Comparison of ENCODE assay signal across 21 cellular contexts in the genomic region with DNA sequence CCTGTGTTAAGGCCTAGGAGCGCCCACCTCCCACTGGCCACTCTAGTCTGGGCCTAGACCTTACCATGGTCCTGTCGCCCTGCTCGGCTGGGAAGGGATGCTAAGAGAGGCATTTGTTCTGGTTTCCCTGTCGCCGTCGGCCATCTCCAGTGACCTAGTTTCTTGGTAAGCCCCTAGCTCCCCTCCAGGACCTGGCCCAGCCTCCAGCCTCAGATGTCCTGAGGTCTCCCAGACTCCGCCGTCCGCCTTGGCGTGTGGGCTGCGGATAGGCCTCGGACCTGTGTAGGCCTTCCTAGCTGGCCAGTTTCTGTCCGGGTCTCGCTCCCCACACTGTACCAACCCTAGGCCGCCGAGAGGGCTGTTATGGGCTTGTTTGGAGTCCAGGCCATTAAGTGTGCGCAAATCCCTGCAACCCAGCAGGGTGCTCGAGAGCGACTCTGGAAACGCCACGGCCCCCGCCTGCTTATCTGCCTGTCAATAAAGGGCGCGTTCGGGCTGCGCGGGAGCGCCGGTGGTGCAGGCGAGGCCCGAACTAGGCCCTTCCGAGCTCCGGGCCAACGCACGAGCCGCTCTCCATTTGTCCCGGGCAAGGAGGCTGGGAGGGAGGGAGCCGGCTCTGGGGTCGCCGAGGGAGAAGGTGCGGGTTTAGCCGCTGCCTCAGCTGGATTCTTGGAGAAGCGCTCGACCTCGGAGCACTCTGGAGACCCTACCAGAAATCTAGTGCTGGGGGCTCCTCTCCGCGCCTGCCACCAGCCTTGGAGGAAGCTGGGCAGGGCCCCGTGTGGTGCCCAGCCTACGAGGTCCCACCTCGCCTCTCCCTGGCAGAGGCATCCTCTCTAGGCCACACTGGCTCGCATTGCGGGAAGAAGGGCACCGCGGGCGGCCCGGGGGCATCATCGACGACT. TPM values are rescaled to one million over a fixed set of nuclear protein-coding genes. Genes with fewer than 3 reads are reported as not detected.
A peak's percentile ranks its signal among the peaks of the same experiment; 100 is the strongest.
DNase-seq lines count a peak whose midpoint lies in the region; ATAC-seq and TF ChIP-seq lines count a peak whose summit lies in the region.
"Had no signal": no experiment of that assay in that cellular context is flagged by ENCODE, and none has a peak within 500 bp of the region (broad histone marks: within the 10 kb centered on the region; RNA-seq: fewer than 3 reads in every experiment).

No MANE protein-coding gene starts in this region.

- peaks cover 100% of the 10 kb centered on the region for H3K27me3 ChIP-seq in NT2/D1 (ENCODE audit: insufficient read depth, insufficient read length)
- peaks cover 100% of the 10 kb centered on the region for H3K27me3 ChIP-seq in iPS-18a (ENCODE audit: control insufficient read depth, insufficient read depth, low read length)
- peaks cover 91% of the 10 kb centered on the region for H3K27me3 ChIP-seq in trophoblast cell (ENCODE audit: insufficient read depth, low read length)

- no peak overlapping the region for H4K8ac ChIP-seq in trophoblast cell (ENCODE audit: low read depth, low read length)

- TF ChIP-seq CTCF in GM13977 (IDR thresholded peaks at IDR 0.05; ENCODE audit: extremely low read depth, insufficient read depth, missing control alignments) = no peak

- H3K4me3 ChIP-seq in NT2/D1 (ENCODE audit: insufficient read length, low read depth) = peak overlapping the region; percentile 11
- peak overlapping the region; percentile 34 for H3K4me3 ChIP-seq in iPS-18a (ENCODE audit: low read length)
- H3K4me3 ChIP-seq in trophoblast cell (ENCODE audit: low read depth, low read length) = peak overlapping the region; percentile 10
- H3K4me3 ChIP-seq: esophagus muscularis mucosa, PC-9 had no signal

- no peak overlapping the region for H2AFZ ChIP-seq in trophoblast cell (ENCODE audit: insufficient read depth, low read length, poor library complexity)
- H2AFZ ChIP-seq: PC-9 had no signal

- H3K36me3 ChIP-seq in NT2/D1 (ENCODE audit: insufficient read depth, insufficient read length, low read length) (no peaks in the 10 kb centered on the region), iPS-18a (ENCODE audit: control insufficient read depth, low read depth, low read length) (no peaks in the 10 kb centered on the region), trophoblast cell (ENCODE audit: control insufficient read depth in 1 of 2, insufficient read depth in 2 of 2, low read length in 2 of 2) (no peaks in the 10 kb centered on the region)
- H3K36me3 ChIP-seq: esophagus muscularis mucosa had no signal

- no CpG with 5 or more reads among the region's 58 CpGs for WGBS in trophoblast cell (ENCODE audit: extremely low coverage, insufficient coverage, insufficient read length)

- no peak overlapping the region for H2BK120ac ChIP-seq in trophoblast cell (ENCODE audit: insufficient read depth, low read length, poor library complexity)

- H3K4ac ChIP-seq in trophoblast cell (ENCODE audit: low read depth, low read length) = no peak overlapping the region

- H3K4me1 ChIP-seq in NT2/D1 (ENCODE audit: insufficient read depth, insufficient read length) = peaks cover 11% of the 10 kb centered on the region
- H3K4me1 ChIP-seq in iPS-18a (ENCODE audit: control insufficient read depth, low read depth, low read length) = peaks cover 52% of the 10 kb centered on the region
- H3K4me1 ChIP-seq in trophoblast cell (ENCODE audit: control insufficient read depth in 1 of 2, insufficient read depth in 2 of 2, low read length in 2 of 2) = peaks cover 4 to 5% of the 10 kb centered on the region in 2 experiments

- H3K18ac ChIP-seq in trophoblast cell (ENCODE audit: low read length) = no peak overlapping the region

- H3K4me2 ChIP-seq in trophoblast cell (ENCODE audit: low read length) = no peak overlapping the region
- H3K4me2 ChIP-seq: PC-9 had no signal

- H4K91ac ChIP-seq in trophoblast cell (ENCODE audit: low read depth, low read length) = no peak overlapping the region

- H2BK12ac ChIP-seq in trophoblast cell (ENCODE audit: low read length) = no peak overlapping the region

- ATAC-seq in GM21529 (IDR thresholded peaks at IDR 0.05; ENCODE audit: unreplicated experiment) = no peak
- ATAC-seq: T-cell had no signal

- DNase-seq in GM13977 (ENCODE audit: low spot score) (peak; percentile 33), NT2/D1 (ENCODE audit: low read depth, low spot score) (no peak), trophoblast cell (no peak), MV-4-11 (lab: John Stamatoyannopoulos, UW) (no peak)
- DNase-seq in activated CD4-positive, CD25-positive, alpha-beta regulatory T cell treated with anti-CD3 and anti-CD28 coated beads, Interleukin-2, amount 50 U/mL, for 72 hours = no peak
- DNase-seq: activated CD8-positive, alpha-beta memory T cell treated with anti-CD3 and anti-CD28 coated beads, Interleukin-2, amount 50 U/mL, for 48 hours; activated naive CD8-positive, alpha-beta T cell treated with anti-CD3 and anti-CD28 coated beads for 36 hours; CD4-positive, CD25-positive, alpha-beta regulatory T cell; effector CD4-positive, alpha-beta T cell; GDM1; hippocampal formation; NCI-H2081 treated with DMSO at 0.1 percent for 48 hours; NCI-H446; occipital lobe; PC-9; SHP77 treated with DMSO at 0.1 percent for 48 hours; T-cell had no signal

- no peak overlapping the region for H2AK5ac ChIP-seq in trophoblast cell (ENCODE audit: low read length)

- H3K79me1 ChIP-seq in trophoblast cell (ENCODE audit: low read length) = no peaks in the 10 kb centered on the region

- no peaks in the 10 kb centered on the region for H3K79me2 ChIP-seq in trophoblast cell (ENCODE audit: control insufficient read depth, insufficient read depth, low read length, poor library complexity)

- no peak overlapping the region for H4K12ac ChIP-seq in trophoblast cell (ENCODE audit: low read depth, low read length)

- H3K27ac ChIP-seq in iPS-18a (ENCODE audit: low read length) (no peak overlapping the region), trophoblast cell (ENCODE audit: low read depth, low read length) (no peak overlapping the region)
- H3K27ac ChIP-seq: esophagus muscularis mucosa, PC-9 had no signal

- no peak overlapping the region for H3K9ac ChIP-seq in NT2/D1 (ENCODE audit: insufficient read length, low read depth)
- no peak overlapping the region for H3K9ac ChIP-seq in iPS-18a (ENCODE audit: low read length)
- no peak overlapping the region for H3K9ac ChIP-seq in trophoblast cell (ENCODE audit: low read length)

- H3K9me3 ChIP-seq in NT2/D1 (ENCODE audit: insufficient read depth, low read length) (no peaks in the 10 kb centered on the region), iPS-18a (ENCODE audit: control insufficient read depth, low read depth, low read length) (no peaks in the 10 kb centered on the region), trophoblast cell (ENCODE audit: insufficient read depth, low read depth, low read length) (peaks cover 9% of the 10 kb centered on the region)
- H3K9me3 ChIP-seq: esophagus muscularis mucosa had no signal

- in situ Hi-C loops in GM13977 (cut with MboI; ENCODE audit: low pct_unique_long_range_greater_than_20kb, low sequenced_read_pairs, unreplicated experiment) = loop anchor here (25.0 kb wide), 1 partner anchor 618 kb away; the partner anchor contains the start of gene WT1

- H3K14ac ChIP-seq in trophoblast cell (ENCODE audit: low read length) = no peak overlapping the region

- no peak overlapping the region for H3K23ac ChIP-seq in trophoblast cell (ENCODE audit: low read length)

- no peak overlapping the region for H2BK5ac ChIP-seq in trophoblast cell (ENCODE audit: low read depth, low read length, poor library complexity)

RNA-seq across cellular contexts. Expression of gene PAX6, which starts 8.7 kb away (rescaled TPM):
- not detected in 2 replicates for polyA plus RNA-seq in trophoblast cell (2013)
- polyA plus RNA-seq: CD4-positive, CD25-positive, alpha-beta regulatory T cell; urinary bladder had no signal
